1 cellular context compared by ENCODE assay signal in genomic region chr12:79119796-79120195, GRCh38.
TF ChIP-seq lines count a peak whose summit lies in the region.

No MANE protein-coding gene starts in this region.

TF ChIP-seq in GM23338, 12 proteins besides CTCF, POLR2A, EP300 and RAD21:
- TF ChIP-seq ZNF462 (CRISPR knock-in tag; IDR thresholded peaks at IDR 0.05) (peak; percentile 94), JUNB (IDR thresholded peaks at IDR 0.05; ENCODE audit: unreplicated experiment) (no peak)
